2 cellular contexts compared by ENCODE assay signal in the genomic region with DNA sequence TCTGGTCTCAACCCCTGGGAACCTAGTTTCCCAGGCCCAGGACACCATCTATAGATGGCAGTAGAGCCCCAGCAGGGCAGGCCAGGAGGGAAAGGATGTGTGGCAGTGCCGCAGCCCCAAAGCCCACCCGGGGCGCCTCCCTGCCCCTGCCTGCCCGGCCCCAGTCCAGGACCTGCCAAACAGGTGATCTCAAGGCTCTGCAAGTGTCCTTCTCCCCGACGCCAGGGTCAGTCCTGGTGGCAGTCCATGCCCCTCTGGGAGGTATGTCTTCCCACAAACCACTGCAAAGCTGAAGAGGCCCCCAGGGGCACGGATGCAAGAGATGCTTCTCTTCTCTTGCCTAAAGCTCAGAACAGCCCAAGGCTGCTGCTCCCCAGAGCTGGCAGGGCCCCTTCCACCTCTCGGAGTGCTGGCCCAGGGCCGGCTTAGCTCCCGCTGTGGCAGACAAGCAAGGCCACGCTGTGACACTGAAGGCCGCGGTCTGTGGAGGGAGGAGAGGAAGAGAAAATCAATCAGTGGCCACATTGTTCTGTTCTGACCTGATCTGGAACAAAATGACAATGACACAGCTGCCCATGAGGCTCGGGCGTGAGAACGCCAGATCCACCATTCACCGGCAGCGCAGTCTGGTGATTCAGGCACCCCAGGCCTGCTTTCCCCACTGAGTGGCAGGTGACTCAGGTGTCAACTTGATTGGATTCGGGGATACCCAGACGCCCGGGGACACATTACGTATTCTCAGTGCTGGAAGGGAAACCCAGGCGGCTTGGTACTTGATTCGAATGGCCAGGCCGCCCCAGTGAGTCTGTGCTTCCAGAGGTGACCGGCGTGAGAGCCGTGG.
TF ChIP-seq lines count a peak whose summit lies in the region.

No MANE protein-coding gene starts in this region.

TF ChIP-seq in GM12878, 131 proteins besides CTCF, POLR2A, EP300 and RAD21:
- no peak for TF ChIP-seq PAX5 (IDR thresholded peaks at IDR 0.05; ENCODE audit: borderline replicate concordance, low read depth, low read length)
- TF ChIP-seq, protein P1, sequence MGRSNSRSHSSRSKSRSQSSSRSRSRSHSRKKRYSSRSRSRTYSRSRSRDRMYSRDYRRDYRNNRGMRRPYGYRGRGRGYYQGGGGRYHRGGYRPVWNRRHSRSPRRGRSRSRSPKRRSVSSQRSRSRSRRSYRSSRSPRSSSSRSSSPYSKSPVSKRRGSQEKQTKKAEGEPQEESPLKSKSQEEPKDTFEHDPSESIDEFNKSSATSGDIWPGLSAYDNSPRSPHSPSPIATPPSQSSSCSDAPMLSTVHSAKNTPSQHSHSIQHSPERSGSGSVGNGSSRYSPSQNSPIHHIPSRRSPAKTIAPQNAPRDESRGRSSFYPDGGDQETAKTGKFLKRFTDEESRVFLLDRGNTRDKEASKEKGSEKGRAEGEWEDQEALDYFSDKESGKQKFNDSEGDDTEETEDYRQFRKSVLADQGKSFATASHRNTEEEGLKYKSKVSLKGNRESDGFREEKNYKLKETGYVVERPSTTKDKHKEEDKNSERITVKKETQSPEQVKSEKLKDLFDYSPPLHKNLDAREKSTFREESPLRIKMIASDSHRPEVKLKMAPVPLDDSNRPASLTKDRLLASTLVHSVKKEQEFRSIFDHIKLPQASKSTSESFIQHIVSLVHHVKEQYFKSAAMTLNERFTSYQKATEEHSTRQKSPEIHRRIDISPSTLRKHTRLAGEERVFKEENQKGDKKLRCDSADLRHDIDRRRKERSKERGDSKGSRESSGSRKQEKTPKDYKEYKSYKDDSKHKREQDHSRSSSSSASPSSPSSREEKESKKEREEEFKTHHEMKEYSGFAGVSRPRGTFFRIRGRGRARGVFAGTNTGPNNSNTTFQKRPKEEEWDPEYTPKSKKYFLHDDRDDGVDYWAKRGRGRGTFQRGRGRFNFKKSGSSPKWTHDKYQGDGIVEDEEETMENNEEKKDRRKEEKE (IDR thresholded peaks at IDR 0.05) = no peak
- TF ChIP-seq IKZF2 (IDR thresholded peaks at IDR 0.05) = no peak
- no peak for TF ChIP-seq WRNIP1 (IDR thresholded peaks at IDR 0.05; ENCODE audit: borderline replicate concordance, low read depth, low read length)
- TF ChIP-seq RB1 (IDR thresholded peaks at IDR 0.05; ENCODE audit: borderline replicate concordance) = no peak
- no peak for TF ChIP-seq ZNF274 (IDR thresholded peaks at IDR 0.05; ENCODE audit: insufficient read depth, insufficient read length)
- TF ChIP-seq RAD51 (IDR thresholded peaks at IDR 0.05) = no peak
- no peak for TF ChIP-seq NBN (IDR thresholded peaks at IDR 0.05)
- TF ChIP-seq ZBTB4 (CRISPR knock-in tag; IDR thresholded peaks at IDR 0.05) = no peak
- no peak for TF ChIP-seq NKRF (conservative IDR thresholded peaks at IDR 0.05)

TF ChIP-seq in liver, 16 proteins besides CTCF, POLR2A, EP300 and RAD21:
- no peak for TF ChIP-seq ATF3 (IDR thresholded peaks at IDR 0.05)
- no peak for TF ChIP-seq EGR1 (IDR thresholded peaks at IDR 0.05; ENCODE audit: low read depth in 2 of 2)
- TF ChIP-seq ZBTB33 (IDR thresholded peaks at IDR 0.05) = no peak
- no peak for TF ChIP-seq FOXA2 (IDR thresholded peaks at IDR 0.05)
- TF ChIP-seq NR2F2 (IDR thresholded peaks at IDR 0.05) = no peak
- no peak for TF ChIP-seq HNF4G (IDR thresholded peaks at IDR 0.05)
- TF ChIP-seq, protein P2, sequence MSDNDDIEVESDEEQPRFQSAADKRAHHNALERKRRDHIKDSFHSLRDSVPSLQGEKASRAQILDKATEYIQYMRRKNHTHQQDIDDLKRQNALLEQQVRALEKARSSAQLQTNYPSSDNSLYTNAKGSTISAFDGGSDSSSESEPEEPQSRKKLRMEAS (IDR thresholded peaks at IDR 0.05) = no peak
- no peak for TF ChIP-seq REST (IDR thresholded peaks at IDR 0.05)
- no peak for TF ChIP-seq YY1 (IDR thresholded peaks at IDR 0.05)
- TF ChIP-seq HNF4A (conservative IDR thresholded peaks at IDR 0.05) = no peak
- TF ChIP-seq TAF1 (conservative IDR thresholded peaks at IDR 0.05) = no peak
- no peak for TF ChIP-seq RXRA (IDR thresholded peaks at IDR 0.05)
